Comparison of ENCODE assay signal across 8 cellular contexts in genomic region chr2:230712443-230713330, GRCh38. TPM values are rescaled to one million over a fixed set of nuclear protein-coding genes. Genes with fewer than 3 reads are reported as not detected.
DNase-seq lines count a peak whose midpoint lies in the region; ATAC-seq, FAIRE-seq and TF ChIP-seq lines count a peak whose summit lies in the region.

CAB39 (plus strand) TSS chr2:230712842; CDS start chr2:230760002, 47,160 bp downstream.

- H3K36me3 ChIP-seq in BJ (ENCODE audit: control insufficient read depth, insufficient read depth, low read length) = no peaks in the 10 kb centered on the region

- peaks cover 28% of the 10 kb centered on the region for H3K4me1 Mint-ChIP-seq in activated CD4-positive, alpha-beta T cell treated with anti-CD3 and anti-CD28 coated beads, Interleukin-2, amount 10 ng/mL, durations not matched to agents 24 days and 14 days

- peak; percentile 85 for FAIRE-seq in GM19239 (lab: Jason Lieb, UNC)

- H3K4me3 Mint-ChIP-seq in activated CD4-positive, alpha-beta T cell treated with anti-CD3 and anti-CD28 coated beads, Interleukin-2, amount 10 ng/mL, durations not matched to agents 24 days and 14 days = peak within 1 kb of the TSS; percentile 92

- peak; percentile 58 for TF ChIP-seq CTCF in BJ (IDR thresholded peaks at IDR 0.05; ENCODE audit: insufficient read depth, low read depth, low read length)
- peak; percentile 81 for TF ChIP-seq CTCF in coronary artery (IDR thresholded peaks at IDR 0.05)

- peak within 1 kb of the TSS; percentile 92 to 96 for H3K27ac ChIP-seq in coronary artery

- CTCF ChIA-PET in BJ (lab: Yijun Ruan, JAX) = interaction anchor here (0.6 to 2.2 kb wide), 11 partner anchors 16 to 555 kb away, joined by 3 to 26 read pairs (median 3); no protein-coding TSS in a partner anchor

- POLR2A ChIA-PET in BJ (lab: Charles Lee) = no interaction called here

- DNase-seq in BJ (ENCODE audit: low read depth) (peak; percentile 33), GM19239 (ENCODE audit: insufficient read length, low spot score) (peak; percentile 85), NCI-H526 (lab: John Stamatoyannopoulos, UW) (peak; percentile 67 to 93), coronary artery (ENCODE audit: low spot score) (peak; percentile 86), left lobe of liver (ENCODE audit: low spot score) (peak; percentile 90)
- peak; percentile 98 for DNase-seq in activated CD4-positive, alpha-beta T cell treated with anti-CD3 and anti-CD28 coated beads, Interleukin-2, amount 10 ng/mL, durations not matched to agents 24 days and 14 days
- peak; percentile 81 for DNase-seq in stimulated activated CD4-positive, alpha-beta T cell treated with anti-CD3 and anti-CD28 coated beads, Interleukin-2, amount 100 ng/mL, for 4 hours (ENCODE audit: low read depth)

- peak; percentile 73 for ATAC-seq in HG03457 (IDR thresholded peaks at IDR 0.05; ENCODE audit: unreplicated experiment)
- peak; percentile 93 for ATAC-seq in left lobe of liver

- H3K4me3 ChIP-seq in BJ (ENCODE audit: low read depth, low read length) = peak within 1 kb of the TSS; percentile 80
- peak within 1 kb of the TSS; percentile 96 for H3K4me3 ChIP-seq in coronary artery

- H3K27me3 ChIP-seq in BJ (ENCODE audit: control insufficient read depth, insufficient read depth, low read length) = no peaks in the 10 kb centered on the region

- peaks cover 26% of the 10 kb centered on the region for H3K36me3 Mint-ChIP-seq in activated CD4-positive, alpha-beta T cell treated with anti-CD3 and anti-CD28 coated beads, Interleukin-2, amount 10 ng/mL, durations not matched to agents 24 days and 14 days (ENCODE audit: low read depth)

- no peaks in the 10 kb centered on the region for H3K9me3 Mint-ChIP-seq in activated CD4-positive, alpha-beta T cell treated with anti-CD3 and anti-CD28 coated beads, Interleukin-2, amount 10 ng/mL, durations not matched to agents 24 days and 14 days

- intact Hi-C loops in activated CD4-positive, alpha-beta T cell treated with anti-CD3 and anti-CD28 coated beads, Interleukin-2, amount 10 ng/mL, durations not matched to agents 24 days and 14 days (cut with micrococcal nuclease) = loop anchor here (1.0 to 2.0 kb wide), 3 partner anchors 44 to 86 kb away; no protein-coding TSS in a partner anchor

- H3K27me3 Mint-ChIP-seq in activated CD4-positive, alpha-beta T cell treated with anti-CD3 and anti-CD28 coated beads, Interleukin-2, amount 10 ng/mL, durations not matched to agents 24 days and 14 days = no peaks in the 10 kb centered on the region

- H3K27ac Mint-ChIP-seq in activated CD4-positive, alpha-beta T cell treated with anti-CD3 and anti-CD28 coated beads, Interleukin-2, amount 10 ng/mL, durations not matched to agents 24 days and 14 days = peak within 1 kb of the TSS; percentile 91

RNA-seq across cellular contexts. Expression of gene CAB39, which starts in this region (rescaled TPM):
- polyA plus RNA-seq in BJ (2011; rRNA removed) = 23.6 and 44.3 TPM in 2 replicates
- 30.0 and 35.2 TPM in 2 replicates for polyA minus RNA-seq in BJ (2011; rRNA and poly(A)+ RNA removed)
- 166 and 168 TPM in 2 replicates for total RNA-seq in activated CD4-positive, alpha-beta T cell treated with anti-CD3 and anti-CD28 coated beads, Interleukin-2, amount 10 ng/mL, durations not matched to agents 24 days and 14 days
- total RNA-seq in left lobe of liver = 22.6 TPM

Comparison
In these comparisons a context has a peak if more than half of its experiments do, and no peak if none do; other contexts are left out.
1. Peak in every context shown above with its lines: DNase-seq, ATAC-seq, H3K4me3 ChIP-seq and H3K27ac ChIP-seq.
2. DNase-seq: peak in every context shown above with its lines; median percentile 98 in activated CD4-positive, alpha-beta T cell treated with anti-CD3 and anti-CD28 coated beads, Interleukin-2, amount 10 ng/mL, durations not matched to agents 24 days and 14 days; 90 in left lobe of liver; 86 in coronary artery; 85 in GM19239; 81 in stimulated activated CD4-positive, alpha-beta T cell treated with anti-CD3 and anti-CD28 coated beads, Interleukin-2, amount 100 ng/mL, for 4 hours; 80 in NCI-H526; 33 in BJ.